Comparison of ENCODE assay signal across 1 cellular context in genomic region chr5:55993628-55994501, GRCh38.
TF ChIP-seq lines count a peak whose summit lies in the region.

No MANE protein-coding gene starts in this region.

TF ChIP-seq in GM23338, 12 proteins besides CTCF, POLR2A, EP300 and RAD21 (continued from another document):
- no peak for TF ChIP-seq ZNF462 (CRISPR knock-in tag; IDR thresholded peaks at IDR 0.05)
